ENCODE assay signal across 8 cellular contexts in genomic region chr14:58297412-58297761, GRCh38. TPM values are rescaled to one million over a fixed set of nuclear protein-coding genes. Genes with fewer than 3 reads are reported as not detected.
DNase-seq lines count a peak whose midpoint lies in the region; ATAC-seq, FAIRE-seq and TF ChIP-seq lines count a peak whose summit lies in the region.

No MANE protein-coding gene starts in this region.

- peak overlapping the region; percentile 80 for H2AFZ ChIP-seq in PC-9

- CTCF ChIA-PET in PC-9 (lab: Charles Lee) = no interaction called here

- TSS peak; percentile 68 for BruUV-seq in PC-9 (replicated peaks; lab: Mats Ljungman, UMichigan)

- TF ChIP-seq CTCF in 22Rv1 (IDR thresholded peaks at IDR 0.05) (no peak), PC-9 (conservative IDR thresholded peaks at IDR 0.05) (no peak), testis (IDR thresholded peaks at IDR 0.05) (no peak), GM13976 (IDR thresholded peaks at IDR 0.05; ENCODE audit: borderline replicate concordance, control extremely low read depth, extremely low read depth, insufficient read depth, missing control alignments) (no peak)

- 0 to 1% methylated on average over 10 of the region's 10 CpGs for WGBS in testis, 2 donors

- POLR2A ChIA-PET in PC-9 (lab: Charles Lee; ENCODE audit: unreplicated experiment) = interaction anchor here (1.3 kb wide), 1 partner anchor 53 kb away, joined by 13 read pairs; the partner anchor contains the start of gene PSMA3

- in situ Hi-C loops in GM13976 (cut with MboI; ENCODE audit: low sequenced_read_pairs, unreplicated experiment) = no loop called here

- H3K27me3 ChIP-seq in PC-9 (ENCODE audit: insufficient read depth, low read depth) (no peaks in the 10 kb centered on the region), testis (no peaks in the 10 kb centered on the region)

- peak overlapping the region; percentile 96 for H3K27ac ChIP-seq in 22Rv1
- peak overlapping the region; percentile 97 for H3K27ac ChIP-seq in PC-9
- H3K27ac ChIP-seq in testis = peak overlapping the region; percentile 97

- intact Hi-C loops in PC-9 (cut with micrococcal nuclease; ENCODE audit: unreplicated experiment) = loop anchor here (1.0 kb wide), 1 partner anchor 130 kb away; the partner anchor contains the start of genes KIAA0586 and TIMM9
- intact Hi-C loops in testis (cut with DNase I; ENCODE audit: low total_unique reads) = no loop called here

- peaks cover 7% of the 10 kb centered on the region; the same call in 1 of the 2 replicates for H3F3A ChIP-seq in PC-9 (ENCODE audit: insufficient read depth, low read depth)

- H3K36me3 ChIP-seq in PC-9 (ENCODE audit: low read depth) (peaks cover 23% of the 10 kb centered on the region; the same call in 1 of the 2 replicates), testis (ENCODE audit: low read depth, missing control alignments) (no peaks in the 10 kb centered on the region)

- peak; percentile 0 for ATAC-seq in GM19438 (IDR thresholded peaks at IDR 0.05; ENCODE audit: low read depth, unreplicated experiment)

- no peaks in the 10 kb centered on the region; the same call in 1 of the 2 replicates for H3K9me2 ChIP-seq in PC-9 (ENCODE audit: insufficient read depth)

- H3K4me1 ChIP-seq in PC-9 (replicated peaks; ENCODE audit: insufficient read depth) (peaks cover 21% of the 10 kb centered on the region), testis (peaks cover 12% of the 10 kb centered on the region)

- peak overlapping the region; percentile 99 for H3K4me2 ChIP-seq in PC-9

- H3K4me3 ChIP-seq in PC-9 = peak overlapping the region; percentile 80
- peak overlapping the region; percentile 68 to 96 for H3K4me3 ChIP-seq in testis

- peaks cover 69% of the 10 kb centered on the region for H3K79me2 ChIP-seq in PC-9 (ENCODE audit: low read depth)

- no peak for TF ChIP-seq POLR2A in testis (IDR thresholded peaks at IDR 0.05)

- DNase-seq in PC-9 = peak in 1 of 2 experiments; percentile 52
- peak; percentile 22 for DNase-seq in hepatic stellate cell (ENCODE audit: low spot score)
- peak; percentile 73 for DNase-seq in testis
- DNase-seq in urothelium cell line (ENCODE audit: low spot score) = no peak
- no peak for DNase-seq in GM13976 (ENCODE audit: low spot score)
- DNase-seq in NOMO-1 treated with dmso at 0.1 percent for 144 hours (lab: John Stamatoyannopoulos, UW; ENCODE audit: unreplicated experiment) = no peak

- H3K9me3 ChIP-seq in PC-9 (ENCODE audit: insufficient read depth, low read depth) = no peaks in the 10 kb centered on the region
- no peaks in the 10 kb centered on the region for H3K9me3 ChIP-seq in testis

- peaks cover 51% of the 10 kb centered on the region for H4K20me1 ChIP-seq in PC-9 (ENCODE audit: insufficient read depth)

- no peak for FAIRE-seq in urothelium cell line (lab: Jason Lieb, UNC)

RNA-seq across cellular contexts. Expression of gene ARID4A, which starts 1.0 kb away (rescaled TPM):
- total RNA-seq in PC-9 (2021) (17.0 and 22.2 TPM in 2 replicates), testis (10 to 100 TPM; 26.9 to 29.3 TPM)
- polyA plus RNA-seq in testis (ENCODE audit: insufficient read depth, low read depth, low replicate concordance) = 3.1 TPM

RNA-seq across cellular contexts. Expression of gene PSMA3, which starts 52.7 kb away (rescaled TPM):
- 202 and 277 TPM in 2 replicates for total RNA-seq in PC-9 (2021)
- total RNA-seq in testis = 10 to 100 TPM; 87.6 to 88.7 TPM
- 84.0 TPM for polyA plus RNA-seq in testis (ENCODE audit: insufficient read depth, low read depth, low replicate concordance)

Comparison
In these comparisons a context has a peak if more than half of its experiments do, and no peak if none do; other contexts are left out.
1. DNase-seq: peak in hepatic stellate cell (single experiment) and testis (single experiment); none in urothelium cell line (single experiment), GM13976 (single experiment) and NOMO-1 treated with dmso at 0.1 percent for 144 hours (single experiment).
2. Peak in every context shown above with its lines, with median percentiles within 50 percentile points of each other: H3K27ac ChIP-seq.